ENCODE assay signal across 23 cellular contexts in genomic region chr6:107209406-107209939, GRCh38.
"Had no signal": no experiment of that assay in that cellular context is flagged by ENCODE, and none has a peak within 500 bp of the region (broad histone marks: within the 10 kb centered on the region; RNA-seq: fewer than 3 reads in every experiment).

No MANE protein-coding gene starts in this region.

- H3K4me1 ChIP-seq: colonic mucosa, esophagus muscularis mucosa, gastroesophageal sphincter, psoas muscle, sigmoid colon, testis, tibial nerve, upper lobe of left lung had no signal

- H3K27me3 ChIP-seq: colonic mucosa, esophagus muscularis mucosa, foreskin keratinocyte, gastroesophageal sphincter, heart left ventricle, hepatocyte, sigmoid colon, testis, tibial nerve, upper lobe of left lung had no signal

- H3K9me3 ChIP-seq: colonic mucosa, esophagus muscularis mucosa, gastroesophageal sphincter, psoas muscle, sigmoid colon, testis, upper lobe of left lung had no signal

- H3K79me2 ChIP-seq: hepatocyte had no signal

- H3K4me2 ChIP-seq: hepatocyte had no signal

- H3K36me3 Mint-ChIP-seq: natural killer cell treated with Interleukin-12 subunit alpha and Interleukin-12 subunit beta and Interleukin-15 and Interleukin-18, amount 100 ng/mL, for 72 hours had no signal

- H2AFZ ChIP-seq: hepatocyte had no signal

- H3K4me1 Mint-ChIP-seq: memory B cell; stimulated activated memory B cell treated with anti-CD40 and anti-IgM and Interleukin-4, amounts not matched to agents 10 μg/mL and 1 μg/mL and 100 μg/mL, for 72 hours had no signal

- H3K4me3 ChIP-seq: colonic mucosa, esophagus muscularis mucosa, gastroesophageal sphincter, heart left ventricle, hepatocyte, lung, psoas muscle, sigmoid colon, testis, tibial nerve, upper lobe of left lung had no signal

- DNase-seq: colonic mucosa; effector memory CD4-positive, alpha-beta T cell; foreskin keratinocyte; heart left ventricle; kidney; psoas muscle; right cardiac atrium; sigmoid colon; stimulated activated CD4-positive, alpha-beta T cell treated with anti-CD3 and anti-CD28 coated beads, Interleukin-4, amount 100 ng/mL, for 4 hours; stimulated activated naive CD8-positive, alpha-beta T cell treated with anti-CD3 and anti-CD28 coated beads, Interleukin-15, Interleukin-2, amounts not matched to agents 100 U/mL and 50 U/mL, for 24 hours; substantia nigra; testis; upper lobe of left lung had no signal

- H3K27me3 Mint-ChIP-seq: dendritic cell treated with granulocyte-macrophage colony-stimulating factor and Interleukin-4, amounts not matched to agents 40 ng/mL and 50 ng/mL, for 4 days; memory B cell; natural killer cell treated with Interleukin-12 subunit alpha and Interleukin-12 subunit beta and Interleukin-15 and Interleukin-18, amount 100 ng/mL, for 72 hours; stimulated activated memory B cell treated with anti-CD40 and anti-IgM and Interleukin-4, amounts not matched to agents 10 μg/mL and 1 μg/mL and 100 μg/mL, for 72 hours had no signal

- ATAC-seq: foreskin keratinocyte; gastroesophageal sphincter; heart left ventricle; left lobe of liver; natural killer cell treated with Interleukin-12 subunit alpha and Interleukin-12 subunit beta and Interleukin-15 and Interleukin-18, amount 100 ng/mL, for 72 hours; psoas muscle; right cardiac atrium; stimulated activated memory B cell treated with anti-CD40 and anti-IgM and Interleukin-4, amounts not matched to agents 10 μg/mL and 1 μg/mL and 100 μg/mL, for 72 hours; stimulated activated naive CD8-positive, alpha-beta T cell treated with anti-CD3 and anti-CD28 coated beads, Interleukin-15, Interleukin-2, amounts not matched to agents 100 U/mL and 50 U/mL, for 24 hours had no signal

- H3K27ac Mint-ChIP-seq: dendritic cell treated with granulocyte-macrophage colony-stimulating factor and Interleukin-4, amounts not matched to agents 40 ng/mL and 50 ng/mL, for 4 days; memory B cell; natural killer cell treated with Interleukin-12 subunit alpha and Interleukin-12 subunit beta and Interleukin-15 and Interleukin-18, amount 100 ng/mL, for 72 hours; stimulated activated memory B cell treated with anti-CD40 and anti-IgM and Interleukin-4, amounts not matched to agents 10 μg/mL and 1 μg/mL and 100 μg/mL, for 72 hours had no signal

- H3K4me3 Mint-ChIP-seq: dendritic cell treated with granulocyte-macrophage colony-stimulating factor and Interleukin-4, amounts not matched to agents 40 ng/mL and 50 ng/mL, for 4 days; memory B cell; natural killer cell treated with Interleukin-12 subunit alpha and Interleukin-12 subunit beta and Interleukin-15 and Interleukin-18, amount 100 ng/mL, for 72 hours; stimulated activated memory B cell treated with anti-CD40 and anti-IgM and Interleukin-4, amounts not matched to agents 10 μg/mL and 1 μg/mL and 100 μg/mL, for 72 hours had no signal

- H3K27ac ChIP-seq: colonic mucosa, esophagus muscularis mucosa, foreskin keratinocyte, gastroesophageal sphincter, heart left ventricle, hepatocyte, psoas muscle, sigmoid colon, testis, tibial nerve had no signal

- H3K36me3 ChIP-seq: colonic mucosa, heart left ventricle, upper lobe of left lung had no signal
